Comparison of ENCODE assay signal across 8 cellular contexts in the genomic region with DNA sequence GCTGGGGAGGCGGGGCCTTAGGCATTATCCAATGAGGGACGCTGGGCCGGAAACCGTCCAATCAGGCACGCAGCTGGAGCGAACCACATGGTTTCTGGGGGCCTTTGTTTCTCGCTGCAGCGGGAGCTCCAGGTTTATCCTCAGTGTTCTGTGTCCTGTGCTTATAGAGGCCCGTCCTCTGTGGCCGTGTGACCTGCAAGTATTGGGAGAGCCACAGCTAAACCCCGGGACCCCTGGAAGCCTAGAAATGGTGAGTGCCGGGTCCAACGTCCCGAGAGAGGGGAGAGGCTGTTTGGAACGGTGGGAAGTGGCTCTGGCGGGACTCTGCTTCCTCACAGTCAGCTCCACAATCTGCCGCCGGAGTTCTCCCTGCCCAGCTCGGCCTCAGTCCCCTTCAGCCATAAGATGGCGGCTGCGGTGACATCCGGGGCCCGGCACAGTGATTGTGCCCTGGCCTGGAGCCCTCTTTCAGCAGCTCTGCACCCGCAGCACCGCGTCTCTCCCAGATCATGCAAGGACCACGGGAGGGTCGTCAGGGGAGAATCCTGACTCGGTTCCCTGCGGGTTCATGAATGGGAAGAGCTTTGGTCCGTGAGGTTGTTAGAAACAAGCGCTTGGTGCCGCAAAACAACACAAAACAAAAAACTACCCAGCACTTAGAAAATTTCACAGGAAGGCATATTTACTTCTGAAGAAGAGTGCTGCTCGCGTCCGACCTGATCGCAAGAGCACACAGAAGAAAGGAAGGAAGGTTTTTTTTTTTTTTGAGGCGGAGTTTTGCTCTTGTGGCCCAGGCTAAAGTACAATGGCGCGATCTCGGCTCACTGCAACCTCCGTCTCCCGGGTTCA. TPM values are rescaled to one million over a fixed set of nuclear protein-coding genes. Genes with fewer than 3 reads are reported as not detected.
A peak's percentile ranks its signal among the peaks of the same experiment; 100 is the strongest.
DNase-seq lines count a peak whose midpoint lies in the region; ATAC-seq and TF ChIP-seq lines count a peak whose summit lies in the region.

A gene (plus strand): TSS at position 133 of the 849 bp plus-strand sequence. CDS start 115 bp downstream, at position 248.

- H3K36me3 ChIP-seq in upper lobe of left lung: no peaks in the 10 kb centered on the region

- H3K27ac ChIP-seq in upper lobe of left lung: peak within 1 kb of the TSS; percentile 78 to 96 (median 90)

- peaks cover 0 to 13% (median 2%) of the 10 kb centered on the region in 4 donors for H3K9me3 ChIP-seq in upper lobe of left lung

- intact Hi-C loops in left cardiac atrium (cut with DNase I): no loop called here
- intact Hi-C loops in posterior cingulate gyrus (cut with DNase I): loop anchor here (5.0 to 10.0 kb wide), 4 partner anchors 44 to 201 kb away; a partner anchor contains a TSS

- H3K27me3 ChIP-seq in upper lobe of left lung: no peaks in the 10 kb centered on the region

- peak; percentile 97 for DNase-seq in GM12865 (ENCODE audit: low read depth)
- peak; percentile 89 for DNase-seq in NCI-H1436 treated with DMSO at 0.1 percent for 48 hours (lab: John Stamatoyannopoulos, UW)
- peak; percentile 79 to 95 (median 89) for DNase-seq in T-helper 1 cell
- peak; percentile 92 for DNase-seq in amniotic epithelial cell (ENCODE audit: low read depth)
- DNase-seq in left cardiac atrium: peak; percentile 99
- peak; percentile 95 to 99 (median 98) for DNase-seq in posterior cingulate gyrus
- DNase-seq in upper lobe of left lung: peak; percentile 88 to 97

- TF ChIP-seq CTCF in GM12865 (IDR thresholded peaks at IDR 0.05; ENCODE audit: insufficient read depth, low read depth, low read length, missing control alignments): no peak
- TF ChIP-seq CTCF in upper lobe of left lung (IDR thresholded peaks at IDR 0.05): no peak

- no peak for TF ChIP-seq EP300 in upper lobe of left lung (IDR thresholded peaks at IDR 0.05)

- peaks cover 6 to 17% (median 12%) of the 10 kb centered on the region in 4 donors for H3K4me1 ChIP-seq in upper lobe of left lung

- TF ChIP-seq POLR2A in upper lobe of left lung (IDR thresholded peaks at IDR 0.05): peak; percentile 29 to 95 (median 86)

- WGBS in upper lobe of left lung, 2 donors: 0 to 1% methylated on average over 30 to 43 of the region's 43 CpGs

- H3K4me3 ChIP-seq in GM12865 (ENCODE audit: low read depth, low read length) (peak within 1 kb of the TSS; percentile 87), upper lobe of left lung (peak within 1 kb of the TSS; percentile 31 to 85 (median 69))

- ATAC-seq in HG02763 (IDR thresholded peaks at IDR 0.05; ENCODE audit: unreplicated experiment) (peak; percentile 95), left cardiac atrium (peak; percentile 99), upper lobe of left lung (ENCODE audit: low FRiP score in 2 of 2) (peak; percentile 99)

RNA-seq across cellular contexts. Expression of the gene that starts here (rescaled TPM):
- total RNA-seq in left cardiac atrium: 1 to 10 TPM; 6.3 to 8.2 TPM
- total RNA-seq in upper lobe of left lung: 10 to 100 TPM in 2 of 6 donors, 1 to 10 TPM in 4; 5.0 to 15.8 (median 7.9) TPM

Comparison
In these comparisons a context has a peak if more than half of its experiments do, and no peak if none do; other contexts are left out.
1. Peak in every context shown above with its lines: DNase-seq, ATAC-seq, H3K4me3 ChIP-seq and H3K27ac ChIP-seq.